1 cellular context compared by ENCODE assay signal in genomic region chr12:14772946-14773345, GRCh38.
TF ChIP-seq lines count a peak whose summit lies in the region.

No MANE protein-coding gene starts in this region.

TF ChIP-seq in HepG2, 621 proteins besides CTCF, POLR2A, EP300 and RAD21:
- TF ChIP-seq ZBTB39 (CRISPR knock-in tag; IDR thresholded peaks at IDR 0.05) (no peak), FIP1L1 (IDR thresholded peaks at IDR 0.05; ENCODE audit: borderline replicate concordance, insufficient read depth, low read depth, low read length) (no peak), ZNF776 (CRISPR knock-in tag; IDR thresholded peaks at IDR 0.05) (no peak), ZNF607 (CRISPR knock-in tag; IDR thresholded peaks at IDR 0.05; ENCODE audit: borderline replicate concordance) (no peak), REXO4 (CRISPR knock-in tag; IDR thresholded peaks at IDR 0.05; ENCODE audit: borderline replicate concordance) (no peak), ZNF317 (CRISPR knock-in tag; IDR thresholded peaks at IDR 0.05) (no peak), GATAD1 (CRISPR knock-in tag; IDR thresholded peaks at IDR 0.05) (no peak), ZNF562 (CRISPR knock-in tag; IDR thresholded peaks at IDR 0.05; ENCODE audit: borderline replicate concordance) (no peak), MYPOP (CRISPR knock-in tag; IDR thresholded peaks at IDR 0.05) (no peak), ZBTB49 (CRISPR knock-in tag; IDR thresholded peaks at IDR 0.05; ENCODE audit: borderline replicate concordance) (no peak), TAF15 (IDR thresholded peaks at IDR 0.05; ENCODE audit: low read depth, low read length, poor library complexity, severe bottlenecking) (no peak), PHF21A (CRISPR knock-in tag; IDR thresholded peaks at IDR 0.05) (no peak), RBM39 (IDR thresholded peaks at IDR 0.05; ENCODE audit: low read depth, low read length, poor library complexity, severe bottlenecking) (no peak), ZNF451 (CRISPR knock-in tag; IDR thresholded peaks at IDR 0.05) (no peak), HOXA5 (CRISPR knock-in tag; IDR thresholded peaks at IDR 0.05) (no peak), IKZF4 (CRISPR knock-in tag; IDR thresholded peaks at IDR 0.05; ENCODE audit: borderline replicate concordance, low read depth, not compliant biosample characterization) (no peak)
TF ChIP-seq in HepG2: peak in this region for 0.
